In genomic region chr7:74289018-74289659, GRCh38 we compare ENCODE assay signal across 1 cellular context.
A peak's percentile ranks its signal among the peaks of the same experiment; 100 is the strongest.
TF ChIP-seq lines count a peak whose summit lies in the region.

Gene CLIP2 (plus strand): TSS chr7:74289407. CDS start chr7:74317547, 28,140 bp downstream.

TF ChIP-seq in K562, 482 proteins besides CTCF, POLR2A, EP300 and RAD21 (continued from another document and continues in another):
- no peak for TF ChIP-seq FOXK1 (CRISPR knock-in tag; IDR thresholded peaks at IDR 0.05; ENCODE audit: borderline replicate concordance)
- TF ChIP-seq HBP1 (CRISPR knock-in tag; IDR thresholded peaks at IDR 0.05), result no peak
- TF ChIP-seq AFF1 (IDR thresholded peaks at IDR 0.05; ENCODE audit: low read depth in 1 of 2, partially characterized antibody in 2 of 2), result no peak
- TF ChIP-seq ATF4 (CRISPR knock-in tag; IDR thresholded peaks at IDR 0.05), result 0 out of 2 replicates have a peak, but pooled peaks have one; percentile 28
- TF ChIP-seq NR0B1 (IDR thresholded peaks at IDR 0.05; ENCODE audit: partially characterized antibody), result no peak
- TF ChIP-seq PTBP1 (IDR thresholded peaks at IDR 0.05; ENCODE audit: low read depth, low read length), result no peak
- TF ChIP-seq ZBTB9 (CRISPR knock-in tag; IDR thresholded peaks at IDR 0.05), result peak; percentile 17; the same call in 1 of the 2 replicates
- no peak; the same call in 1 of the 2 replicates for TF ChIP-seq ZNF232 (CRISPR knock-in tag; IDR thresholded peaks at IDR 0.05)
- no peak for TF ChIP-seq DDX20 (tag; IDR thresholded peaks at IDR 0.05; ENCODE audit: low read depth)
- no peak for TF ChIP-seq MBD1 (CRISPR knock-in tag; IDR thresholded peaks at IDR 0.05)
- no peak for TF ChIP-seq TRIM25 (IDR thresholded peaks at IDR 0.05; ENCODE audit: borderline replicate concordance)
- TF ChIP-seq ZKSCAN1 (IDR thresholded peaks at IDR 0.05; ENCODE audit: low read depth, low read length), result no peak
- TF ChIP-seq NFATC3 (IDR thresholded peaks at IDR 0.05), result no peak
- no peak for TF ChIP-seq FOXP4 (CRISPR knock-in tag; IDR thresholded peaks at IDR 0.05; ENCODE audit: borderline replicate concordance)
- no peak for TF ChIP-seq NEUROD1 (IDR thresholded peaks at IDR 0.05; ENCODE audit: borderline replicate concordance, low read depth, low read length, partially characterized antibody)
- peak; percentile 41; the same call in 1 of the 2 replicates for TF ChIP-seq RNF2 (IDR thresholded peaks at IDR 0.05)
- TF ChIP-seq ZC3H4 (CRISPR knock-in tag; IDR thresholded peaks at IDR 0.05; ENCODE audit: borderline replicate concordance), result peak; percentile 75; the same call in 1 of the 2 replicates
- TF ChIP-seq HDAC2 (IDR thresholded peaks at IDR 0.05), result peak; percentile 31; the same call in 1 of the 2 replicates
- TF ChIP-seq ZHX1 (conservative IDR thresholded peaks at IDR 0.05; ENCODE audit: low read length), result no peak
- TF ChIP-seq DIDO1 (tag; IDR thresholded peaks at IDR 0.05; ENCODE audit: low read depth), result peak; percentile 9; the same call in 1 of the 2 replicates
- no peak for TF ChIP-seq MED1 (CRISPR knock-in tag; IDR thresholded peaks at IDR 0.05; ENCODE audit: borderline replicate concordance)
- TF ChIP-seq HNRNPLL (IDR thresholded peaks at IDR 0.05; ENCODE audit: low read depth, low read length, poor library complexity, severe bottlenecking), result peak; percentile 94
- TF ChIP-seq HINFP (tag; conservative IDR thresholded peaks at IDR 0.05; ENCODE audit: low read depth), result no peak
- TF ChIP-seq SUPT5H (IDR thresholded peaks at IDR 0.05), result no peak
- TF ChIP-seq E2F4 (CRISPR knock-in tag; IDR thresholded peaks at IDR 0.05; ENCODE audit: low read depth), result no peak
- TF ChIP-seq TCF7L2 (IDR thresholded peaks at IDR 0.05; ENCODE audit: low read depth, low read length), result no peak
- peak; percentile 8 for TF ChIP-seq TBP (optimal IDR thresholded peaks at IDR 0.05; ENCODE audit: low read depth, low read length)
- TF ChIP-seq CBFB (CRISPR knock-in tag; IDR thresholded peaks at IDR 0.05), result no peak
- peak; percentile 61 to 94; a peak in 3 of 4 replicates for TF ChIP-seq UBTF (IDR thresholded peaks at IDR 0.05; ENCODE audit: borderline replicate concordance in 1 of 2, low read depth in 2 of 2, low read length in 2 of 2)
- TF ChIP-seq EP400 (IDR thresholded peaks at IDR 0.05), result no peak
- TF ChIP-seq ZNF212 (CRISPR knock-in tag; IDR thresholded peaks at IDR 0.05), result no peak
